ENCODE assay signal across 8 cellular contexts in genomic region chr1:186155594-186155993, GRCh38.
DNase-seq lines count a peak whose midpoint lies in the region; ATAC-seq and TF ChIP-seq lines count a peak whose summit lies in the region.

No MANE protein-coding gene starts in this region.

- H2AFZ ChIP-seq in PC-9: no peak overlapping the region

- H3K9me2 ChIP-seq in PC-9 (ENCODE audit: insufficient read depth): no peaks in the 10 kb centered on the region

- H3K4me3 ChIP-seq in A673 (ENCODE audit: low read depth, low read length, poor library complexity, severe bottlenecking) (no peak overlapping the region), PC-9 (no peak overlapping the region), skeletal muscle cell (ENCODE audit: low read depth, low read length) (no peak overlapping the region)

- H3K4me2 ChIP-seq in PC-9: no peak overlapping the region

- ATAC-seq in HG03159 (IDR thresholded peaks at IDR 0.05; ENCODE audit: unreplicated experiment): peak; percentile 75

- no peaks in the 10 kb centered on the region for H3K36me3 Mint-ChIP-seq in CD14-positive monocyte
- no peaks in the 10 kb centered on the region for H3K36me3 Mint-ChIP-seq in activated CD4-positive, alpha-beta memory T cell treated with anti-CD3 and anti-CD28 coated beads, Interleukin-2, amount 10 ng/mL, durations not matched to agents 7 days and 5 days (ENCODE audit: low read depth)

- no peak overlapping the region for H3K27ac Mint-ChIP-seq in CD14-positive monocyte
- no peak overlapping the region for H3K27ac Mint-ChIP-seq in activated CD4-positive, alpha-beta memory T cell treated with anti-CD3 and anti-CD28 coated beads, Interleukin-2, amount 10 ng/mL, durations not matched to agents 7 days and 5 days

- DNase-seq in A673 (ENCODE audit: low spot score) (peak; percentile 78), PC-9 (peak; percentile 11 to 62), erythroblast (lab: John Stamatoyannopoulos, UW) (peak; percentile 50 to 64), skeletal muscle cell (ENCODE audit: low read depth) (peak; percentile 47), CD14-positive monocyte (ENCODE audit: low spot score) (no peak)
- DNase-seq in activated CD4-positive, alpha-beta memory T cell treated with anti-CD3 and anti-CD28 coated beads, Interleukin-2, amount 10 ng/mL, durations not matched to agents 7 days and 5 days: no peak

- H3K4me1 ChIP-seq in A673 (ENCODE audit: insufficient read depth, low read length, poor library complexity, severe bottlenecking): peaks cover 26% of the 10 kb centered on the region
- peaks cover 21% of the 10 kb centered on the region for H3K4me1 ChIP-seq in PC-9 (replicated peaks; ENCODE audit: insufficient read depth)

- H3K9me3 ChIP-seq in A673 (ENCODE audit: low read depth, low read length, poor library complexity, severe bottlenecking) (no peaks in the 10 kb centered on the region), PC-9 (ENCODE audit: insufficient read depth, low read depth) (no peaks in the 10 kb centered on the region)

- H3K27me3 Mint-ChIP-seq in CD14-positive monocyte (ENCODE audit: low read depth in 3 of 3): no peaks in the 10 kb centered on the region
- peaks cover 3% of the 10 kb centered on the region for H3K27me3 Mint-ChIP-seq in activated CD4-positive, alpha-beta memory T cell treated with anti-CD3 and anti-CD28 coated beads, Interleukin-2, amount 10 ng/mL, durations not matched to agents 7 days and 5 days

- intact Hi-C loops in A673 (cut with micrococcal nuclease; ENCODE audit: unreplicated experiment) (loop anchor here (1.0 kb wide), 1 partner anchor 57 kb away; no protein-coding TSS in a partner anchor), PC-9 (cut with micrococcal nuclease; ENCODE audit: unreplicated experiment) (loop anchor here (1.0 to 10.0 kb wide), 3 partner anchors 57 to 343 kb away; no protein-coding TSS in a partner anchor), CD14-positive monocyte (cut with micrococcal nuclease) (no loop called here)

- H3F3A ChIP-seq in PC-9 (ENCODE audit: insufficient read depth, low read depth): peaks cover 19% of the 10 kb centered on the region

- H3K36me3 ChIP-seq in A673 (ENCODE audit: insufficient read depth, low read length, poor library complexity, severe bottlenecking) (peaks cover 64% of the 10 kb centered on the region), PC-9 (ENCODE audit: low read depth) (no peaks in the 10 kb centered on the region)

- CTCF ChIA-PET in A673 (lab: Charles Lee): interaction anchor here (0.7 to 1.5 kb wide), 4 partner anchors 16 to 219 kb away, joined by 3 to 5 read pairs (median 3); partner anchors contain the start of gene TPR
- CTCF ChIA-PET in PC-9 (lab: Charles Lee): interaction anchor here (0.6 to 1.3 kb wide), 4 partner anchors 15 to 435 kb away, joined by 3 to 10 read pairs (median 4); no protein-coding TSS in a partner anchor
- CTCF ChIA-PET in activated CD4-positive, alpha-beta memory T cell treated with anti-CD3 and anti-CD28 coated beads, Interleukin-2, amount 10 ng/mL, durations not matched to agents 7 days and 5 days (lab: Charles Lee): no interaction called here

- peak; percentile 73 for TF ChIP-seq CTCF in A673 (conservative IDR thresholded peaks at IDR 0.05; ENCODE audit: low read depth, low read length)
- TF ChIP-seq CTCF in GM12873 (IDR thresholded peaks at IDR 0.05; ENCODE audit: insufficient read depth, low read depth, low read length, missing control alignments): peak; percentile 47
- peak; percentile 66 for TF ChIP-seq CTCF in PC-9 (conservative IDR thresholded peaks at IDR 0.05)
- no peak for TF ChIP-seq CTCF in CD14-positive monocyte (IDR thresholded peaks at IDR 0.05)

- peak overlapping the region; percentile 29 for H3K27ac ChIP-seq in A673 (ENCODE audit: low read depth, low read length, poor library complexity, severe bottlenecking)
- no peak overlapping the region for H3K27ac ChIP-seq in PC-9

- no peak for TF ChIP-seq POLR2A in erythroblast (IDR thresholded peaks at IDR 0.05; ENCODE audit: low read length)

- H3K4me3 Mint-ChIP-seq in CD14-positive monocyte: no peak overlapping the region
- H3K4me3 Mint-ChIP-seq in activated CD4-positive, alpha-beta memory T cell treated with anti-CD3 and anti-CD28 coated beads, Interleukin-2, amount 10 ng/mL, durations not matched to agents 7 days and 5 days: no peak overlapping the region

- peaks cover 0 to 3% (median 0%) of the 10 kb centered on the region in 7 donors for H3K9me3 Mint-ChIP-seq in CD14-positive monocyte
- H3K9me3 Mint-ChIP-seq in activated CD4-positive, alpha-beta memory T cell treated with anti-CD3 and anti-CD28 coated beads, Interleukin-2, amount 10 ng/mL, durations not matched to agents 7 days and 5 days: no peaks in the 10 kb centered on the region

- H4K20me1 ChIP-seq in PC-9 (ENCODE audit: insufficient read depth): no peaks in the 10 kb centered on the region

- H3K27me3 ChIP-seq in A673 (replicated peaks; ENCODE audit: insufficient read depth, low read depth, low read length, poor library complexity) (no peaks in the 10 kb centered on the region), PC-9 (ENCODE audit: insufficient read depth, low read depth) (no peaks in the 10 kb centered on the region)

- no peaks in the 10 kb centered on the region for H3K79me2 ChIP-seq in PC-9 (ENCODE audit: low read depth)

- POLR2A ChIA-PET in A673 (lab: Charles Lee; ENCODE audit: low non-redundant PET) (no interaction called here), PC-9 (lab: Charles Lee; ENCODE audit: unreplicated experiment) (no interaction called here)
- POLR2A ChIA-PET in activated CD4-positive, alpha-beta memory T cell treated with anti-CD3 and anti-CD28 coated beads, Interleukin-2, amount 10 ng/mL, durations not matched to agents 7 days and 5 days (lab: Charles Lee): no interaction called here

- H3K4me1 Mint-ChIP-seq in CD14-positive monocyte: no peaks in the 10 kb centered on the region
- no peaks in the 10 kb centered on the region for H3K4me1 Mint-ChIP-seq in activated CD4-positive, alpha-beta memory T cell treated with anti-CD3 and anti-CD28 coated beads, Interleukin-2, amount 10 ng/mL, durations not matched to agents 7 days and 5 days

- BruUV-seq in A673 (replicated peaks; lab: Mats Ljungman, UMichigan) (no TSS peak), PC-9 (replicated peaks; lab: Mats Ljungman, UMichigan) (no TSS peak)

Comparison
In these comparisons a context has a peak if more than half of its experiments do, and no peak if none do; other contexts are left out.
1. DNase-seq: peak in A673 (single experiment), PC-9 (2 of 2), erythroblast (2 of 2) and skeletal muscle cell (single experiment); none in CD14-positive monocyte (single experiment) and activated CD4-positive, alpha-beta memory T cell treated with anti-CD3 and anti-CD28 coated beads, Interleukin-2, amount 10 ng/mL, durations not matched to agents 7 days and 5 days (single experiment).
2. intact Hi-C loops: an anchor here in A673 (1.0 kb wide) and PC-9 (1.0 to 10.0 kb wide); none called in CD14-positive monocyte.